Comparison of ENCODE assay signal across 28 cellular contexts in genomic region chr5:36505021-36505420, GRCh38.
"Had no signal": no experiment of that assay in that cellular context is flagged by ENCODE, and none has a peak within 500 bp of the region (broad histone marks: within the 10 kb centered on the region; RNA-seq: fewer than 3 reads in every experiment).

No MANE protein-coding gene starts in this region.

- H3K4me1 Mint-ChIP-seq: activated T-helper 17 cell treated with anti-CD3 and anti-CD28 coated beads, Interleukin-2, amount 50 U/mL, for 72 hours; stimulated activated effector memory CD8-positive, alpha-beta T cell treated with anti-CD3 and anti-CD28 coated beads, Interleukin-12 subunit alpha, Interleukin-12 subunit beta, amount 100 ng/mL, for 72 hours had no signal

- H3K9me3 Mint-ChIP-seq: activated CD8-positive, alpha-beta T cell treated with anti-CD3 and anti-CD28 coated beads for 36 hours; activated naive CD4-positive, alpha-beta T cell treated with anti-CD3 and anti-CD28 coated beads, Interleukin-2, amount 50 U/mL, for 72 hours; activated T-cell treated with anti-CD3 and anti-CD28 coated beads, Interleukin-2, amount 50 U/mL, for 4 hours; activated T-helper 17 cell treated with anti-CD3 and anti-CD28 coated beads, Interleukin-2, amount 50 U/mL, for 72 hours; stimulated activated effector memory CD8-positive, alpha-beta T cell treated with anti-CD3 and anti-CD28 coated beads, Interleukin-12 subunit alpha, Interleukin-12 subunit beta, amount 100 ng/mL, for 72 hours; stimulated activated naive CD8-positive, alpha-beta T cell treated with anti-CD3 and anti-CD28 coated beads, Interleukin-15, Interleukin-2, amounts not matched to agents 100 ng/mL and 50 ng/mL, for 24 hours had no signal

- H3K4me1 ChIP-seq: body of pancreas, heart right ventricle, left lung, upper lobe of left lung had no signal

- DNase-seq: activated CD4-positive, alpha-beta T cell treated with anti-CD3 and anti-CD28 coated beads, Interleukin-2, amount 50 U/mL, for 1 hour; activated CD8-positive, alpha-beta T cell treated with anti-CD3 and anti-CD28 coated beads for 36 hours; activated T-cell treated with anti-CD3 and anti-CD28 coated beads, Interleukin-2, amount 50 U/mL, for 4 hours; body of pancreas; foreskin keratinocyte; heart right ventricle; kidney glomerular epithelial cell; left lung; midbrain; naive thymus-derived CD4-positive, alpha-beta T cell; ovary; retina; sigmoid colon; small intestine; stimulated activated CD4-positive, alpha-beta T cell treated with anti-CD3 and anti-CD28 coated beads, Interleukin-4, amount 100 ng/mL, for 24 hours; substantia nigra; T-helper 2 cell; upper lobe of left lung had no signal

- H3K9me3 ChIP-seq: body of pancreas, left lung, ovary, sigmoid colon, upper lobe of left lung had no signal

- H3K27me3 Mint-ChIP-seq: progenitor cell of endocrine pancreas had no signal

- H3K4me3 ChIP-seq: body of pancreas, coronary artery, heart right ventricle, left lung, lung, ovary, sigmoid colon, upper lobe of left lung had no signal

- H3K4me3 Mint-ChIP-seq: activated CD8-positive, alpha-beta T cell treated with anti-CD3 and anti-CD28 coated beads for 36 hours; activated T-cell treated with anti-CD3 and anti-CD28 coated beads, Interleukin-2, amount 50 U/mL, for 4 hours; activated T-helper 17 cell treated with anti-CD3 and anti-CD28 coated beads, Interleukin-2, amount 50 U/mL, for 72 hours; naive thymus-derived CD4-positive, alpha-beta T cell; stimulated activated effector memory CD8-positive, alpha-beta T cell treated with anti-CD3 and anti-CD28 coated beads, Interleukin-12 subunit alpha, Interleukin-12 subunit beta, amount 100 ng/mL, for 72 hours; stimulated activated naive CD8-positive, alpha-beta T cell treated with anti-CD3 and anti-CD28 coated beads, Interleukin-15, Interleukin-2, amounts not matched to agents 100 ng/mL and 50 ng/mL, for 24 hours; WTC11 had no signal

- H3K27me3 ChIP-seq: body of pancreas, foreskin keratinocyte, heart right ventricle, left lung, ovary, sigmoid colon, upper lobe of left lung had no signal

- H3K36me3 ChIP-seq: heart right ventricle, left lung, ovary, sigmoid colon, upper lobe of left lung had no signal

- H3K27ac ChIP-seq: body of pancreas, coronary artery, foreskin keratinocyte, heart right ventricle, left lung, ovary, upper lobe of left lung had no signal

- FAIRE-seq: endothelial cell of umbilical vein, small intestine had no signal

- ATAC-seq: activated CD8-positive, alpha-beta T cell treated with anti-CD3 and anti-CD28 coated beads for 36 hours; activated naive CD4-positive, alpha-beta T cell treated with anti-CD3 and anti-CD28 coated beads, Interleukin-2, amount 50 U/mL, for 72 hours; activated T-cell treated with anti-CD3 and anti-CD28 coated beads, Interleukin-2, amount 50 U/mL, for 4 hours; activated T-helper 17 cell treated with anti-CD3 and anti-CD28 coated beads, Interleukin-2, amount 50 U/mL, for 72 hours; body of pancreas; esophagus mucosa; foreskin keratinocyte; heart right ventricle; left lung; naive thymus-derived CD4-positive, alpha-beta T cell; stimulated activated effector memory CD8-positive, alpha-beta T cell treated with anti-CD3 and anti-CD28 coated beads, Interleukin-12 subunit alpha, Interleukin-12 subunit beta, amount 100 ng/mL, for 72 hours; WTC11 had no signal

- H3K36me3 Mint-ChIP-seq: activated naive CD4-positive, alpha-beta T cell treated with anti-CD3 and anti-CD28 coated beads, Interleukin-2, amount 50 U/mL, for 72 hours; stimulated activated effector memory CD8-positive, alpha-beta T cell treated with anti-CD3 and anti-CD28 coated beads, Interleukin-12 subunit alpha, Interleukin-12 subunit beta, amount 100 ng/mL, for 72 hours had no signal

- H3K27ac Mint-ChIP-seq: activated CD8-positive, alpha-beta T cell treated with anti-CD3 and anti-CD28 coated beads for 36 hours; activated naive CD4-positive, alpha-beta T cell treated with anti-CD3 and anti-CD28 coated beads, Interleukin-2, amount 50 U/mL, for 72 hours; activated T-helper 17 cell treated with anti-CD3 and anti-CD28 coated beads, Interleukin-2, amount 50 U/mL, for 72 hours; naive thymus-derived CD4-positive, alpha-beta T cell; progenitor cell of endocrine pancreas; stimulated activated effector memory CD8-positive, alpha-beta T cell treated with anti-CD3 and anti-CD28 coated beads, Interleukin-12 subunit alpha, Interleukin-12 subunit beta, amount 100 ng/mL, for 72 hours; stimulated activated naive CD8-positive, alpha-beta T cell treated with anti-CD3 and anti-CD28 coated beads, Interleukin-15, Interleukin-2, amounts not matched to agents 100 ng/mL and 50 ng/mL, for 24 hours; WTC11 had no signal
